In genomic region chr6:144149894-144150672, GRCh38 we compare ENCODE assay signal across 8 cellular contexts. TPM values are rescaled to one million over a fixed set of nuclear protein-coding genes. Genes with fewer than 3 reads are reported as not detected.
A peak's percentile ranks its signal among the peaks of the same experiment; 100 is the strongest.
DNase-seq lines count a peak whose midpoint lies in the region; ATAC-seq and TF ChIP-seq lines count a peak whose summit lies in the region.

STX11 (plus strand) TSS chr6:144150517; CDS start chr6:144186628, 36,111 bp downstream.

- peak; percentile 78 for ATAC-seq in HG02588 (IDR thresholded peaks at IDR 0.05; ENCODE audit: unreplicated experiment)

- in situ Hi-C loops in G401 (cut with HindIII; ENCODE audit: low sequenced_read_pairs), result no loop called here

- peak within 1 kb of the TSS; percentile 80 for H3K4me3 Mint-ChIP-seq in dendritic cell treated with granulocyte-macrophage colony-stimulating factor and Interleukin-4, amounts not matched to agents 40 ng/mL and 50 ng/mL, for 4 days

- H3K27ac Mint-ChIP-seq in dendritic cell treated with granulocyte-macrophage colony-stimulating factor and Interleukin-4, amounts not matched to agents 40 ng/mL and 50 ng/mL, for 4 days, result peak within 1 kb of the TSS; percentile 91

- H3K9me3 Mint-ChIP-seq in dendritic cell treated with granulocyte-macrophage colony-stimulating factor and Interleukin-4, amounts not matched to agents 40 ng/mL and 50 ng/mL, for 4 days, result no peaks in the 10 kb centered on the region

- TF ChIP-seq CTCF in lower leg skin (IDR thresholded peaks at IDR 0.05), result no peak

- DNase-seq in NCI-H146 (lab: John Stamatoyannopoulos, UW), result peak; percentile 73
- DNase-seq in activated CD4-positive, alpha-beta T cell treated with anti-CD3 and anti-CD28 coated beads for 24 hours (ENCODE audit: low read depth in 2 of 2), result peak; percentile 64 to 73
- peak; percentile 54 to 95 for DNase-seq in lower leg skin (ENCODE audit: low spot score in 2 of 2)
- peak; percentile 31 to 61 (median 33) for DNase-seq in stimulated activated CD4-positive, alpha-beta T cell treated with anti-CD3 and anti-CD28 coated beads, TNF-alpha, amount 100 ng/mL, for 1 hour (ENCODE audit: low read depth in 3 of 3, low spot score in 1 of 3)
- DNase-seq in G401 (ENCODE audit: low spot score), result no peak

- 1% methylated on average over 46 to 57 of the region's 90 CpGs for WGBS in lower leg skin, 2 donors

- no peaks in the 10 kb centered on the region for H3K27me3 Mint-ChIP-seq in dendritic cell treated with granulocyte-macrophage colony-stimulating factor and Interleukin-4, amounts not matched to agents 40 ng/mL and 50 ng/mL, for 4 days

- intact Hi-C loops in dendritic cell treated with granulocyte-macrophage colony-stimulating factor and Interleukin-4, amounts not matched to agents 40 ng/mL and 50 ng/mL, for 4 days (cut with micrococcal nuclease), result loop anchor here (2.0 kb wide), 1 partner anchor 135 kb away; the partner anchor contains the start of gene UTRN
- intact Hi-C loops in lower leg skin (cut with DNase I; ENCODE audit: low total_unique reads), result no loop called here

- H3K36me3 Mint-ChIP-seq in dendritic cell treated with granulocyte-macrophage colony-stimulating factor and Interleukin-4, amounts not matched to agents 40 ng/mL and 50 ng/mL, for 4 days (ENCODE audit: low read depth), result peaks cover 14% of the 10 kb centered on the region

- TF ChIP-seq POLR2A in GM15510 (IDR thresholded peaks at IDR 0.05; ENCODE audit: borderline replicate concordance, extremely low read depth, insufficient read length) (peak; percentile 92), lower leg skin (IDR thresholded peaks at IDR 0.05) (no peak)

- H3K4me3 ChIP-seq in lower leg skin (ENCODE audit: low read depth, poor library complexity, severe bottlenecking), result peak within 1 kb of the TSS; percentile 48

- peaks cover 42% of the 10 kb centered on the region for H3K4me1 Mint-ChIP-seq in dendritic cell treated with granulocyte-macrophage colony-stimulating factor and Interleukin-4, amounts not matched to agents 40 ng/mL and 50 ng/mL, for 4 days (ENCODE audit: low read depth)

RNA-seq across cellular contexts. Expression of gene STX11, which starts in this region (rescaled TPM):
- 10 to 100 TPM; 14.4 to 34.3 (median 19.3) TPM for total RNA-seq in lower leg skin
- 0.07 TPM in 1 of 2 replicates, not detected in the other for total RNA-seq in G401 (2014; rRNA removed; shearing (Covaris generic))

Comparison
In these comparisons a context has a peak if more than half of its experiments do, and no peak if none do; other contexts are left out.
1. RNA of gene STX11 (total RNA-seq): 14.4 to 34.3 TPM in lower leg skin; 0.07 TPM in G401; every median in the first group is over 10 times any median in the second.